ENCODE assay signal across 18 cellular contexts in the genomic region with DNA sequence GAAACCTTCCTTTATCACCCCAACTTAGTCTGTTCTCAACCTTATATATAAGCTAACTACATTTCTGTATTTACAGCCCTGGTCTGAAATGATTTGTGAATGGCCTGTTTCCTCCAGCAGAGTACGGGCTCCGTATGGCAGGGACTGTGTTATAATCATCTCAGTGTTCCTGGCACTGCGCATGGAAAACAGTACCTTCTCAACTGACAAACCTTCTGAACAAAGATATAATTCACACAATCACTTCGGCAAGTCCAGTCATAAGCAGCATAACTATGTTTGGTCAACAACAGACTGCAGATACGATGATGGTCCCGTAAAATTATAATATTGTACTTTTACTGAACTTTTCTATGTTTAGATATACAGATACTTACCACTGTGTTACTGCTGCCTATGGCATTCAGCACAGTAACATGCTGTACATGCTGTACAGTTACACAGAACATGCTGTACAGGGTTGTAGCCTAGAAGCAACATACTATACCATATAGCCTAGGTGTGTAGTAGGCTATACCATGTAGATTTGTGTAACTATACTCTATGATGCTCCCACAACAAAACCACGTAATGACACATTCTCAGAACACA. TPM values are rescaled to one million over a fixed set of nuclear protein-coding genes. Genes with fewer than 3 reads are reported as not detected.
DNase-seq lines count a peak whose midpoint lies in the region; ATAC-seq and TF ChIP-seq lines count a peak whose summit lies in the region.
"Had no signal": no experiment of that assay in that cellular context is flagged by ENCODE, and none has a peak within 500 bp of the region (broad histone marks: within the 10 kb centered on the region; RNA-seq: fewer than 3 reads in every experiment).

No MANE protein-coding gene starts in this region.

- no peak for ATAC-seq in CD4-positive, alpha-beta T cell (ENCODE audit: poor library complexity)
- ATAC-seq in memory B cell (ENCODE audit: low read depth) (no peak), GM19455 (IDR thresholded peaks at IDR 0.05; ENCODE audit: unreplicated experiment) (no peak), HG03045 (IDR thresholded peaks at IDR 0.05; ENCODE audit: unreplicated experiment) (no peak)
- ATAC-seq: activated T-cell treated with anti-CD3 and anti-CD28 coated beads, Interleukin-2, amount 50 U/mL, for 4 hours had no signal

- no peak overlapping the region for H3K4me3 Mint-ChIP-seq in CD4-positive, alpha-beta T cell
- H3K4me3 Mint-ChIP-seq in memory B cell, result no peak overlapping the region
- H3K4me3 Mint-ChIP-seq: activated T-cell treated with anti-CD3 and anti-CD28 coated beads, Interleukin-2, amount 50 U/mL, for 4 hours had no signal

- peaks cover 73% of the 10 kb centered on the region for H3K36me3 Mint-ChIP-seq in CD4-positive, alpha-beta T cell (ENCODE audit: low read depth)
- H3K36me3 Mint-ChIP-seq in memory B cell, result peaks cover 12% of the 10 kb centered on the region

- H3K27me3 ChIP-seq in CD4-positive, alpha-beta T cell (ENCODE audit: control insufficient read depth, insufficient read depth, low read length), result no peaks in the 10 kb centered on the region
- H3K27me3 ChIP-seq in colonic mucosa (no peaks in the 10 kb centered on the region), skeletal muscle tissue (ENCODE audit: control insufficient read depth in 3 of 3, insufficient read depth in 3 of 3, low read length in 3 of 3) (no peaks in the 10 kb centered on the region)

- peaks cover 24% of the 10 kb centered on the region for H3K4me1 Mint-ChIP-seq in CD4-positive, alpha-beta T cell (ENCODE audit: low read depth)
- H3K4me1 Mint-ChIP-seq in memory B cell, result no peaks in the 10 kb centered on the region

- no peak overlapping the region for H3K27ac ChIP-seq in CD4-positive, alpha-beta T cell (ENCODE audit: low read depth, low read length)
- H3K27ac ChIP-seq in colonic mucosa, result no peak overlapping the region
- peak overlapping the region; percentile 76 for H3K27ac ChIP-seq in skeletal muscle tissue (ENCODE audit: low read depth, low read length)
- H3K27ac ChIP-seq: KMS-11 had no signal

- intact Hi-C loops in CD4-positive, alpha-beta T cell (cut with DNase I, micrococcal nuclease), result no loop called here
- intact Hi-C loops in colonic mucosa (cut with DNase I), result no loop called here

- POLR2A ChIA-PET in CD4-positive, alpha-beta T cell (lab: Charles Lee), result no interaction called here

- H3K27me3 Mint-ChIP-seq in CD4-positive, alpha-beta T cell, result no peaks in the 10 kb centered on the region
- H3K27me3 Mint-ChIP-seq in memory B cell, result no peaks in the 10 kb centered on the region

- H3K4me1 ChIP-seq in colonic mucosa (no peaks in the 10 kb centered on the region), skeletal muscle tissue (ENCODE audit: control insufficient read depth in 3 of 3, insufficient read depth in 3 of 3, low read length in 3 of 3) (peaks cover 44 to 56% (median 51%) of the 10 kb centered on the region in 3 donors)

- H3K36me3 ChIP-seq in colonic mucosa (no peaks in the 10 kb centered on the region), skeletal muscle tissue (ENCODE audit: control insufficient read depth in 3 of 3, insufficient read depth in 3 of 3, low read length in 3 of 3) (peaks cover 0 to 11% (median 2%) of the 10 kb centered on the region in 3 donors)

- H3K9me3 Mint-ChIP-seq in CD4-positive, alpha-beta T cell, result no peaks in the 10 kb centered on the region
- H3K9me3 Mint-ChIP-seq in memory B cell, result no peaks in the 10 kb centered on the region
- H3K9me3 Mint-ChIP-seq: activated T-cell treated with anti-CD3 and anti-CD28 coated beads, Interleukin-2, amount 50 U/mL, for 4 hours had no signal

- peak overlapping the region; percentile 47 for H3K27ac Mint-ChIP-seq in CD4-positive, alpha-beta T cell
- peak overlapping the region; percentile 45 for H3K27ac Mint-ChIP-seq in memory B cell

- no peak for DNase-seq in CD4-positive, alpha-beta T cell
- DNase-seq in colonic mucosa (peak; percentile 29), memory B cell (ENCODE audit: low spot score in 2 of 2) (no peak), NCI-H1694 (lab: John Stamatoyannopoulos, UW) (no peak), DMS 273 (lab: John Stamatoyannopoulos, UW; ENCODE audit: unreplicated experiment) (no peak)
- DNase-seq: activated CD4-positive, alpha-beta T cell treated with anti-CD3 and anti-CD28 coated beads, Interleukin-2, amount 50 U/mL, for 1 hour; activated T-cell treated with anti-CD3 and anti-CD28 coated beads, Interleukin-2, amount 50 U/mL, for 4 hours; Caco-2; caudate nucleus; effector CD4-positive, alpha-beta T cell; HCEC 1CT; kidney glomerular epithelial cell; NCI-H1092; NCI-H748 treated with DMSO at 0.1 percent for 48 hours had no signal

- CTCF ChIA-PET in CD4-positive, alpha-beta T cell (lab: Charles Lee), result interaction anchor here (0.5 to 1.3 kb wide), 3 partner anchors 30 to 1214 kb away, joined by 3 read pairs; partner anchors contain the start of gene ANKFY1

- H3K4me3 ChIP-seq in colonic mucosa (no peak overlapping the region), skeletal muscle tissue (ENCODE audit: low read length in 3 of 3) (peak overlapping the region in 2 of 3 donors; percentile 1 to 23)

- no peak for TF ChIP-seq CTCF in CD4-positive, alpha-beta T cell (IDR thresholded peaks at IDR 0.05)
- TF ChIP-seq CTCF in colonic mucosa (IDR thresholded peaks at IDR 0.05), result no peak

- no peaks in the 10 kb centered on the region for H3K9me3 ChIP-seq in CD4-positive, alpha-beta T cell (ENCODE audit: control insufficient read depth, low read length)
- H3K9me3 ChIP-seq in colonic mucosa (no peaks in the 10 kb centered on the region), skeletal muscle tissue (ENCODE audit: control insufficient read depth in 3 of 3, low read length in 3 of 3) (no peaks in the 10 kb centered on the region)
- H3K9me3 ChIP-seq: Caco-2 had no signal

- H3K9ac ChIP-seq in colonic mucosa (ENCODE audit: low read depth in 2 of 2, low read length in 2 of 2) (no peak overlapping the region), skeletal muscle tissue (ENCODE audit: low read depth in 1 of 3, low read length in 3 of 3) (peak overlapping the region; percentile 33 to 66 (median 34))
- H3K9ac ChIP-seq: KMS-11 had no signal

RNA-seq across cellular contexts. Expression of gene ANKFY1, which starts 30.0 kb away (rescaled TPM):
- 10 to 100 TPM; 31.8 to 39.1 TPM for total RNA-seq in CD4-positive, alpha-beta T cell
- 10 to 100 TPM; 43.8 to 51.8 TPM for total RNA-seq in colonic mucosa
- 26.6 TPM for total RNA-seq in skeletal muscle tissue

Comparison
In these comparisons a context has a peak if more than half of its experiments do, and no peak if none do; other contexts are left out.
1. H3K9ac ChIP-seq: peak in skeletal muscle tissue (3 of 3); none in colonic mucosa (0 of 2).